In the genomic region with DNA sequence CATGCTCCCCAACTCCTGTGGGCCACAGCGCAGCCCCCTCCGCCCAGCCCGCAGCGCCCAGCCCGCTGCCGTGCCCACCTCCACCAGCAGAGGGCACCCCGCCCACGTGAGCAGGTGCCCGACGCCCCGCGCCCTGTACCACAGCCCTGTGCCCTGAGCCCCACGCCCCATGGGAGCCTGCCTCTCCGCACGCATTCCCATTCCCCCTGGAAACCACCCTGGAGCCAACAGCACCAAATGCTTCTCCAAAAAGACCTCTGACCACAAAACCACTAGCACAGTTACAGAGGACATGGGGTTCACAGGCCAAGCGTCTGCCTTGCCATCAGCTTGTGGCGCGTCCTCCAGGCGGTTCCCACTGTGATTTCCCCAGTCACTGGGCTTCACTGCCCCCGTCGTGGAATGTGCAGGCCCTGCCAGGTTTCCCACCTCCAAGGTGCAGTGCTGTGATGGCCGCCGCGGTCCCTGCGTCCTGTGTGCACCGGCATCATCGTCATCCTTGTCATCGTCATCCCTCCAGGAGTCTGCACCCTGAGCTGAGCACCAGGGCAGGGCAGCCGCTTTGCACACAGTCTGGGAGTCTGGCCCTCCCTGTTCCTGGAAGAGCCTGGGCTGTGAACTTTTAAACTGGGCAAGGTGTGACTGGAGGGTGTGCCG, we compare ENCODE assay signal across 8 cellular contexts.
DNase-seq lines count a peak whose midpoint lies in the region; ATAC-seq and TF ChIP-seq lines count a peak whose summit lies in the region.

No MANE protein-coding gene starts in this region.

- TF ChIP-seq CTCF in AG10803 (conservative IDR thresholded peaks at IDR 0.05; ENCODE audit: low read length) (peak; percentile 58), foreskin fibroblast (IDR thresholded peaks at IDR 0.05; ENCODE audit: low read depth, low read length) (peak; percentile 82), parathyroid adenoma (IDR thresholded peaks at IDR 0.05) (peak; percentile 96)

- ATAC-seq in GM19395 (IDR thresholded peaks at IDR 0.05; ENCODE audit: unreplicated experiment): peak; percentile 70

- peaks cover 2% of the 10 kb centered on the region for H3K27me3 Mint-ChIP-seq in activated T-helper 1 cell treated with anti-CD3 and anti-CD28 coated beads, Interleukin-12 subunit alpha, Interleukin-12 subunit beta, Interleukin-2, Interleukin-4 antibody, amounts not matched to agents 30 ng/mL and 10 ng/mL and 1 ng/mL, durations not matched to agents 14 hours and 24 hours and 36 hours (ENCODE audit: insufficient read depth)

- H2AFZ ChIP-seq in parathyroid adenoma: peak overlapping the region; percentile 13

- H3K4me1 Mint-ChIP-seq in activated T-helper 1 cell treated with anti-CD3 and anti-CD28 coated beads, Interleukin-12 subunit alpha, Interleukin-12 subunit beta, Interleukin-2, Interleukin-4 antibody, amounts not matched to agents 30 ng/mL and 10 ng/mL and 1 ng/mL, durations not matched to agents 14 hours and 24 hours and 36 hours (ENCODE audit: low read depth): no peaks in the 10 kb centered on the region

- H3K4me3 ChIP-seq in AG10803 (ENCODE audit: low read length) (no peak overlapping the region), foreskin fibroblast (ENCODE audit: low read depth in 1 of 2, low read length in 2 of 2) (no peak overlapping the region), parathyroid adenoma (ENCODE audit: low read depth, low read length) (no peak overlapping the region)

- no peak overlapping the region for H3K9ac ChIP-seq in parathyroid adenoma

- no peaks in the 10 kb centered on the region for H3K36me3 Mint-ChIP-seq in activated T-helper 1 cell treated with anti-CD3 and anti-CD28 coated beads, Interleukin-12 subunit alpha, Interleukin-12 subunit beta, Interleukin-2, Interleukin-4 antibody, amounts not matched to agents 30 ng/mL and 10 ng/mL and 1 ng/mL, durations not matched to agents 14 hours and 24 hours and 36 hours (ENCODE audit: low read depth)

- DNase-seq in AG10803 (ENCODE audit: low read depth) (peak; percentile 23), NOMO-1 treated with dmso at 0.1 percent for 144 hours (lab: John Stamatoyannopoulos, UW; ENCODE audit: unreplicated experiment) (peak; percentile 15), foreskin fibroblast (peak in 1 of 2 donors; percentile 64), pons (ENCODE audit: low spot score) (no peak), DMS79 treated with DMSO at 0.1 percent for 48 hours (lab: John Stamatoyannopoulos, UW) (no peak)
- peak; percentile 53 for DNase-seq in activated T-helper 1 cell treated with anti-CD3 and anti-CD28 coated beads, Interleukin-12 subunit alpha, Interleukin-12 subunit beta, Interleukin-2, Interleukin-4 antibody, amounts not matched to agents 30 ng/mL and 10 ng/mL and 1 ng/mL, durations not matched to agents 14 hours and 24 hours and 36 hours (ENCODE audit: low spot score)

- intact Hi-C loops in activated T-helper 1 cell treated with anti-CD3 and anti-CD28 coated beads, Interleukin-12 subunit alpha, Interleukin-12 subunit beta, Interleukin-2, Interleukin-4 antibody, amounts not matched to agents 30 ng/mL and 10 ng/mL and 1 ng/mL, durations not matched to agents 14 hours and 24 hours and 36 hours (cut with micrococcal nuclease): loop anchor here (1.0 to 10.0 kb wide), 2 partner anchors 179 to 916 kb away; a partner anchor contains a TSS

- H3K27me3 ChIP-seq in parathyroid adenoma (ENCODE audit: control insufficient read depth, insufficient read depth, low read length): no peaks in the 10 kb centered on the region

- H3K79me2 ChIP-seq in parathyroid adenoma: no peaks in the 10 kb centered on the region

- H3K4me1 ChIP-seq in parathyroid adenoma: no peaks in the 10 kb centered on the region

- H3K9me3 ChIP-seq in parathyroid adenoma (ENCODE audit: control insufficient read depth, low read length): no peaks in the 10 kb centered on the region

- no peaks in the 10 kb centered on the region for H3K36me3 ChIP-seq in parathyroid adenoma (ENCODE audit: control insufficient read depth, insufficient read depth, low read length)

- H3K4me2 ChIP-seq in parathyroid adenoma (ENCODE audit: low read length): no peak overlapping the region

- no peak overlapping the region for H3K27ac Mint-ChIP-seq in activated T-helper 1 cell treated with anti-CD3 and anti-CD28 coated beads, Interleukin-12 subunit alpha, Interleukin-12 subunit beta, Interleukin-2, Interleukin-4 antibody, amounts not matched to agents 30 ng/mL and 10 ng/mL and 1 ng/mL, durations not matched to agents 14 hours and 24 hours and 36 hours

- H3K4me3 Mint-ChIP-seq in activated T-helper 1 cell treated with anti-CD3 and anti-CD28 coated beads, Interleukin-12 subunit alpha, Interleukin-12 subunit beta, Interleukin-2, Interleukin-4 antibody, amounts not matched to agents 30 ng/mL and 10 ng/mL and 1 ng/mL, durations not matched to agents 14 hours and 24 hours and 36 hours: no peak overlapping the region

- H3K27ac ChIP-seq in parathyroid adenoma: no peak overlapping the region

- no peaks in the 10 kb centered on the region for H3K9me3 Mint-ChIP-seq in activated T-helper 1 cell treated with anti-CD3 and anti-CD28 coated beads, Interleukin-12 subunit alpha, Interleukin-12 subunit beta, Interleukin-2, Interleukin-4 antibody, amounts not matched to agents 30 ng/mL and 10 ng/mL and 1 ng/mL, durations not matched to agents 14 hours and 24 hours and 36 hours

Comparison
In these comparisons a context has a peak if more than half of its experiments do, and no peak if none do; other contexts are left out.
1. DNase-seq: peak in AG10803 (single experiment), NOMO-1 treated with dmso at 0.1 percent for 144 hours (single experiment) and activated T-helper 1 cell treated with anti-CD3 and anti-CD28 coated beads, Interleukin-12 subunit alpha, Interleukin-12 subunit beta, Interleukin-2, Interleukin-4 antibody, amounts not matched to agents 30 ng/mL and 10 ng/mL and 1 ng/mL, durations not matched to agents 14 hours and 24 hours and 36 hours (single experiment); none in pons (single experiment) and DMS79 treated with DMSO at 0.1 percent for 48 hours (single experiment).
2. Peak in every context shown above with its lines, with median percentiles within 50 percentile points of each other: CTCF ChIP-seq.